In the genomic region with DNA sequence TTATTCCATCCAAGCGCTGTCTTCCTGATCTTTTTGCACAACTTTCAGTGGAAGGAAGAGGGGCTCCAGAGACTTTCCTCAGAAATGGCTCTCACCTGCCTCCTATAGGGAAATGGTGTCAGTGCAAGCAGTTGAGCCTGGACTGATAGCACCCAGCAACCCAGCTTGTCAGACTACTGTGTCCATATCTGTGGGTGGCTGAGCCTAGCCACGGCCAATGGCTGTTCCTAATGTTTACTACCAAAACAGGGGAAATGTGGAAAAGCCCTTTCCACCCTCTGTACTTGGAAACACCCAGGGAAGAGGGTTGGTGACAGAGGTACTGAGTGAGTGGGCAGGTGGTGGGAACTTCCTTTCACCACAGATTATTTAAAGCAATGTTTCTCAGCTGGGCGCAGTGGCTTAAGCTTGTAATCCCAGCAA, we compare ENCODE assay signal across 1 cellular context.
TF ChIP-seq lines count a peak whose summit lies in the region.

No MANE protein-coding gene starts in this region.

TF ChIP-seq in GM23338, 12 proteins besides CTCF, POLR2A, EP300 and RAD21 (continued from another document):
- TF ChIP-seq, protein P1, sequence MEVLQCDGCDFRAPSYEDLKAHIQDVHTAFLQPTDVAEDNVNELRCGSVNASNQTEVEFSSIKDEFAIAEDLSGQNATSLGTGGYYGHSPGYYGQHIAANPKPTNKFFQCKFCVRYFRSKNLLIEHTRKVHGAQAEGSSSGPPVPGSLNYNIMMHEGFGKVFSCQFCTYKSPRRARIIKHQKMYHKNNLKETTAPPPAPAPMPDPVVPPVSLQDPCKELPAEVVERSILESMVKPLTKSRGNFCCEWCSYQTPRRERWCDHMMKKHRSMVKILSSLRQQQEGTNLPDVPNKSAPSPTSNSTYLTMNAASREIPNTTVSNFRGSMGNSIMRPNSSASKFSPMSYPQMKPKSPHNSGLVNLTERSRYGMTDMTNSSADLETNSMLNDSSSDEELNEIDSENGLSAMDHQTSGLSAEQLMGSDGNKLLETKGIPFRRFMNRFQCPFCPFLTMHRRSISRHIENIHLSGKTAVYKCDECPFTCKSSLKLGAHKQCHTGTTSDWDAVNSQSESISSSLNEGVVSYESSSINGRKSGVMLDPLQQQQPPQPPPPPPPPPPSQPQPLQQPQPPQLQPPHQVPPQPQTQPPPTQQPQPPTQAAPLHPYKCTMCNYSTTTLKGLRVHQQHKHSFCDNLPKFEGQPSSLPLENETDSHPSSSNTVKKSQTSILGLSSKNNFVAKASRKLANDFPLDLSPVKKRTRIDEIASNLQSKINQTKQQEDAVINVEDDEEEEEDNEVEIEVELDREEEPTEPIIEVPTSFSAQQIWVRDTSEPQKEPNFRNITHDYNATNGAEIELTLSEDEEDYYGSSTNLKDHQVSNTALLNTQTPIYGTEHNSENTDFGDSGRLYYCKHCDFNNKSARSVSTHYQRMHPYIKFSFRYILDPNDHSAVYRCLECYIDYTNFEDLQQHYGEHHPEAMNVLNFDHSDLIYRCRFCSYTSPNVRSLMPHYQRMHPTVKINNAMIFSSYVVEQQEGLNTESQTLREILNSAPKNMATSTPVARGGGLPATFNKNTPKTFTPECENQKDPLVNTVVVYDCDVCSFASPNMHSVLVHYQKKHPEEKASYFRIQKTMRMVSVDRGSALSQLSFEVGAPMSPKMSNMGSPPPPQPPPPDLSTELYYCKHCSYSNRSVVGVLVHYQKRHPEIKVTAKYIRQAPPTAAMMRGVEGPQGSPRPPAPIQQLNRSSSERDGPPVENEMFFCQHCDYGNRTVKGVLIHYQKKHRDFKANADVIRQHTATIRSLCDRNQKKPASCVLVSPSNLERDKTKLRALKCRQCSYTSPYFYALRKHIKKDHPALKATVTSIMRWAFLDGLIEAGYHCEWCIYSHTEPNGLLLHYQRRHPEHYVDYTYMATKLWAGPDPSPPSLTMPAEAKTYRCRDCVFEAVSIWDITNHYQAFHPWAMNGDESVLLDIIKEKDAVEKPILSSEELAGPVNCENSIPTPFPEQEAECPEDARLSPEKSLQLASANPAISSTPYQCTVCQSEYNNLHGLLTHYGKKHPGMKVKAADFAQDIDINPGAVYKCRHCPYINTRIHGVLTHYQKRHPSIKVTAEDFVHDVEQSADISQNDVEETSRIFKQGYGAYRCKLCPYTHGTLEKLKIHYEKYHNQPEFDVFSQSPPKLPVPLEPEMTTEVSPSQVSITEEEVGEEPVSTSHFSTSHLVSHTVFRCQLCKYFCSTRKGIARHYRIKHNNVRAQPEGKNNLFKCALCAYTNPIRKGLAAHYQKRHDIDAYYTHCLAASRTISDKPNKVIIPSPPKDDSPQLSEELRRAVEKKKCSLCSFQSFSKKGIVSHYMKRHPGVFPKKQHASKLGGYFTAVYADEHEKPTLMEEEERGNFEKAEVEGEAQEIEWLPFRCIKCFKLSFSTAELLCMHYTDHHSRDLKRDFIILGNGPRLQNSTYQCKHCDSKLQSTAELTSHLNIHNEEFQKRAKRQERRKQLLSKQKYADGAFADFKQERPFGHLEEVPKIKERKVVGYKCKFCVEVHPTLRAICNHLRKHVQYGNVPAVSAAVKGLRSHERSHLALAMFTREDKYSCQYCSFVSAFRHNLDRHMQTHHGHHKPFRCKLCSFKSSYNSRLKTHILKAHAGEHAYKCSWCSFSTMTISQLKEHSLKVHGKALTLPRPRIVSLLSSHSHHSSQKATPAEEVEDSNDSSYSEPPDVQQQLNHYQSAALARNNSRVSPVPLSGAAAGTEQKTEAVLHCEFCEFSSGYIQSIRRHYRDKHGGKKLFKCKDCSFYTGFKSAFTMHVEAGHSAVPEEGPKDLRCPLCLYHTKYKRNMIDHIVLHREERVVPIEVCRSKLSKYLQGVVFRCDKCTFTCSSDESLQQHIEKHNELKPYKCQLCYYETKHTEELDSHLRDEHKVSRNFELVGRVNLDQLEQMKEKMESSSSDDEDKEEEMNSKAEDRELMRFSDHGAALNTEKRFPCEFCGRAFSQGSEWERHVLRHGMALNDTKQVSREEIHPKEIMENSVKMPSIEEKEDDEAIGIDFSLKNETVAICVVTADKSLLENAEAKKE (CRISPR knock-in tag; IDR thresholded peaks at IDR 0.05): no peak
- TF ChIP-seq ZNF331 (CRISPR knock-in tag; IDR thresholded peaks at IDR 0.05; ENCODE audit: low read depth) (no peak), ZNF114 (CRISPR knock-in tag; IDR thresholded peaks at IDR 0.05) (no peak), EZH2phosphoT487 (IDR thresholded peaks at IDR 0.05; ENCODE audit: unreplicated experiment) (no peak), CREB1 (CRISPR knock-in tag; IDR thresholded peaks at IDR 0.05; ENCODE audit: low read depth) (no peak), EZH2 (IDR thresholded peaks at IDR 0.05; ENCODE audit: low read depth, unreplicated experiment) (no peak), POLR2AphosphoS5 (IDR thresholded peaks at IDR 0.05; ENCODE audit: low read depth) (no peak)
- TF ChIP-seq, protein P2, sequence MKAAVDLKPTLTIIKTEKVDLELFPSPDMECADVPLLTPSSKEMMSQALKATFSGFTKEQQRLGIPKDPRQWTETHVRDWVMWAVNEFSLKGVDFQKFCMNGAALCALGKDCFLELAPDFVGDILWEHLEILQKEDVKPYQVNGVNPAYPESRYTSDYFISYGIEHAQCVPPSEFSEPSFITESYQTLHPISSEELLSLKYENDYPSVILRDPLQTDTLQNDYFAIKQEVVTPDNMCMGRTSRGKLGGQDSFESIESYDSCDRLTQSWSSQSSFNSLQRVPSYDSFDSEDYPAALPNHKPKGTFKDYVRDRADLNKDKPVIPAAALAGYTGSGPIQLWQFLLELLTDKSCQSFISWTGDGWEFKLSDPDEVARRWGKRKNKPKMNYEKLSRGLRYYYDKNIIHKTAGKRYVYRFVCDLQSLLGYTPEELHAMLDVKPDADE (IDR thresholded peaks at IDR 0.05): no peak
- TF ChIP-seq, protein P3, sequence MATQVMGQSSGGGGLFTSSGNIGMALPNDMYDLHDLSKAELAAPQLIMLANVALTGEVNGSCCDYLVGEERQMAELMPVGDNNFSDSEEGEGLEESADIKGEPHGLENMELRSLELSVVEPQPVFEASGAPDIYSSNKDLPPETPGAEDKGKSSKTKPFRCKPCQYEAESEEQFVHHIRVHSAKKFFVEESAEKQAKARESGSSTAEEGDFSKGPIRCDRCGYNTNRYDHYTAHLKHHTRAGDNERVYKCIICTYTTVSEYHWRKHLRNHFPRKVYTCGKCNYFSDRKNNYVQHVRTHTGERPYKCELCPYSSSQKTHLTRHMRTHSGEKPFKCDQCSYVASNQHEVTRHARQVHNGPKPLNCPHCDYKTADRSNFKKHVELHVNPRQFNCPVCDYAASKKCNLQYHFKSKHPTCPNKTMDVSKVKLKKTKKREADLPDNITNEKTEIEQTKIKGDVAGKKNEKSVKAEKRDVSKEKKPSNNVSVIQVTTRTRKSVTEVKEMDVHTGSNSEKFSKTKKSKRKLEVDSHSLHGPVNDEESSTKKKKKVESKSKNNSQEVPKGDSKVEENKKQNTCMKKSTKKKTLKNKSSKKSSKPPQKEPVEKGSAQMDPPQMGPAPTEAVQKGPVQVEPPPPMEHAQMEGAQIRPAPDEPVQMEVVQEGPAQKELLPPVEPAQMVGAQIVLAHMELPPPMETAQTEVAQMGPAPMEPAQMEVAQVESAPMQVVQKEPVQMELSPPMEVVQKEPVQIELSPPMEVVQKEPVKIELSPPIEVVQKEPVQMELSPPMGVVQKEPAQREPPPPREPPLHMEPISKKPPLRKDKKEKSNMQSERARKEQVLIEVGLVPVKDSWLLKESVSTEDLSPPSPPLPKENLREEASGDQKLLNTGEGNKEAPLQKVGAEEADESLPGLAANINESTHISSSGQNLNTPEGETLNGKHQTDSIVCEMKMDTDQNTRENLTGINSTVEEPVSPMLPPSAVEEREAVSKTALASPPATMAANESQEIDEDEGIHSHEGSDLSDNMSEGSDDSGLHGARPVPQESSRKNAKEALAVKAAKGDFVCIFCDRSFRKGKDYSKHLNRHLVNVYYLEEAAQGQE (IDR thresholded peaks at IDR 0.05; ENCODE audit: unreplicated experiment): no peak
TF ChIP-seq in GM23338: peak in this region for 0.
